In genomic region chr2:197248623-197249022, GRCh38 we compare ENCODE assay signal across 10 cellular contexts.
DNase-seq lines count a peak whose midpoint lies in the region; ATAC-seq and TF ChIP-seq lines count a peak whose summit lies in the region.
"Had no signal": no experiment of that assay in that cellular context is flagged by ENCODE, and none has a peak within 500 bp of the region (broad histone marks: within the 10 kb centered on the region; RNA-seq: fewer than 3 reads in every experiment).

No MANE protein-coding gene starts in this region.

- H3K4me3 Mint-ChIP-seq in activated CD4-positive, alpha-beta T cell treated with anti-CD3 and anti-CD28 coated beads for 36 hours = peak overlapping the region; percentile 26
- H3K4me3 Mint-ChIP-seq in activated CD4-positive, alpha-beta memory T cell treated with anti-CD3 and anti-CD28 coated beads, Interleukin-2, amount 10 ng/mL, durations not matched to agents 7 days and 5 days = no peak overlapping the region
- peak overlapping the region in 1 of 3 experiments; percentile 15 for H3K4me3 Mint-ChIP-seq in nephron

- DNase-seq in activated CD4-positive, alpha-beta T cell treated with anti-CD3 and anti-CD28 coated beads for 36 hours = peak; percentile 57
- no peak for DNase-seq in activated CD4-positive, alpha-beta T cell treated with anti-CD3 and anti-CD28 coated beads, Interleukin-2, amount 50 U/mL, for 1 hour
- no peak for DNase-seq in activated CD4-positive, alpha-beta memory T cell treated with anti-CD3 and anti-CD28 coated beads, Interleukin-2, amount 10 ng/mL, durations not matched to agents 7 days and 5 days
- DNase-seq in NK-92 (lab: John Stamatoyannopoulos, UW; ENCODE audit: unreplicated experiment) = no peak
- no peak for DNase-seq in COLO829 (ENCODE audit: low spot score)
- DNase-seq: SHP77 treated with DMSO at 0.1 percent for 48 hours had no signal

- peaks cover 5% of the 10 kb centered on the region for H3K9me3 Mint-ChIP-seq in activated CD4-positive, alpha-beta T cell treated with anti-CD3 and anti-CD28 coated beads for 36 hours (ENCODE audit: low read depth)
- no peaks in the 10 kb centered on the region for H3K9me3 Mint-ChIP-seq in activated CD4-positive, alpha-beta memory T cell treated with anti-CD3 and anti-CD28 coated beads, Interleukin-2, amount 10 ng/mL, durations not matched to agents 7 days and 5 days
- no peaks in the 10 kb centered on the region for H3K9me3 Mint-ChIP-seq in nephron

- peaks cover 81% of the 10 kb centered on the region for H3K4me1 Mint-ChIP-seq in activated CD4-positive, alpha-beta T cell treated with anti-CD3 and anti-CD28 coated beads for 36 hours
- peaks cover 66% of the 10 kb centered on the region for H3K4me1 Mint-ChIP-seq in activated CD4-positive, alpha-beta memory T cell treated with anti-CD3 and anti-CD28 coated beads, Interleukin-2, amount 10 ng/mL, durations not matched to agents 7 days and 5 days
- H3K4me1 Mint-ChIP-seq in nephron = peaks cover 62% of the 10 kb centered on the region

- no peak for TF ChIP-seq CTCF in nephron (IDR thresholded peaks at IDR 0.05; ENCODE audit: unreplicated experiment in 3 of 3)

- H3K36me3 Mint-ChIP-seq in activated CD4-positive, alpha-beta T cell treated with anti-CD3 and anti-CD28 coated beads for 36 hours (ENCODE audit: low read depth) = peaks cover 30% of the 10 kb centered on the region
- H3K36me3 Mint-ChIP-seq in activated CD4-positive, alpha-beta memory T cell treated with anti-CD3 and anti-CD28 coated beads, Interleukin-2, amount 10 ng/mL, durations not matched to agents 7 days and 5 days (ENCODE audit: low read depth) = peaks cover 47% of the 10 kb centered on the region
- H3K36me3 Mint-ChIP-seq in nephron (ENCODE audit: low read depth) = no peaks in the 10 kb centered on the region

- H3K27ac Mint-ChIP-seq in activated CD4-positive, alpha-beta T cell treated with anti-CD3 and anti-CD28 coated beads for 36 hours = peak overlapping the region; percentile 81
- peak overlapping the region; percentile 23 for H3K27ac Mint-ChIP-seq in activated CD4-positive, alpha-beta memory T cell treated with anti-CD3 and anti-CD28 coated beads, Interleukin-2, amount 10 ng/mL, durations not matched to agents 7 days and 5 days
- peak overlapping the region in 2 of 3 experiments; percentile 61 to 80 for H3K27ac Mint-ChIP-seq in nephron

- intact Hi-C loops in activated CD4-positive, alpha-beta T cell treated with anti-CD3 and anti-CD28 coated beads for 36 hours (cut with DNase I, micrococcal nuclease) = loop anchor here in 1 of 2 experiments (1.0 kb wide), 1 partner anchor 8 kb away; no protein-coding TSS in a partner anchor

- CTCF ChIA-PET in activated CD4-positive, alpha-beta T cell treated with anti-CD3 and anti-CD28 coated beads for 36 hours (lab: Charles Lee) = interaction anchor here (0.6 to 2.1 kb wide), 8 partner anchors 8 to 107 kb away, joined by 3 to 5 read pairs (median 3); no protein-coding TSS in a partner anchor
- CTCF ChIA-PET in activated CD4-positive, alpha-beta memory T cell treated with anti-CD3 and anti-CD28 coated beads, Interleukin-2, amount 10 ng/mL, durations not matched to agents 7 days and 5 days (lab: Charles Lee) = no interaction called here

- H3K27me3 Mint-ChIP-seq in activated CD4-positive, alpha-beta T cell treated with anti-CD3 and anti-CD28 coated beads for 36 hours = no peaks in the 10 kb centered on the region
- no peaks in the 10 kb centered on the region for H3K27me3 Mint-ChIP-seq in activated CD4-positive, alpha-beta memory T cell treated with anti-CD3 and anti-CD28 coated beads, Interleukin-2, amount 10 ng/mL, durations not matched to agents 7 days and 5 days
- peaks cover 3% of the 10 kb centered on the region for H3K27me3 Mint-ChIP-seq in nephron (ENCODE audit: low read depth)

- ATAC-seq in activated CD4-positive, alpha-beta T cell treated with anti-CD3 and anti-CD28 coated beads for 36 hours = peak; percentile 57
- ATAC-seq in HG03097 (IDR thresholded peaks at IDR 0.05; ENCODE audit: low FRiP score, unreplicated experiment) (peak; percentile 52), HG03135 (IDR thresholded peaks at IDR 0.05; ENCODE audit: unreplicated experiment) (no peak)
- ATAC-seq: body of pancreas had no signal

- POLR2A ChIA-PET in activated CD4-positive, alpha-beta T cell treated with anti-CD3 and anti-CD28 coated beads for 36 hours (lab: Charles Lee) = no interaction called here
- POLR2A ChIA-PET in activated CD4-positive, alpha-beta memory T cell treated with anti-CD3 and anti-CD28 coated beads, Interleukin-2, amount 10 ng/mL, durations not matched to agents 7 days and 5 days (lab: Charles Lee) = interaction anchor here (0.6 to 4.1 kb wide), 6 partner anchors 8 to 61 kb away, joined by 3 to 18 read pairs (median 4); partner anchors contain the start of gene ANKRD44

Comparison
In these comparisons a context has a peak if more than half of its experiments do, and no peak if none do; other contexts are left out.
1. H3K27ac Mint-ChIP-seq: peak in every context shown above with its lines; median percentile 81 in activated CD4-positive, alpha-beta T cell treated with anti-CD3 and anti-CD28 coated beads for 36 hours; 70 in nephron; 23 in activated CD4-positive, alpha-beta memory T cell treated with anti-CD3 and anti-CD28 coated beads, Interleukin-2, amount 10 ng/mL, durations not matched to agents 7 days and 5 days.